Comparison of ENCODE assay signal across 8 cellular contexts in genomic region chr1:18948913-18949688, GRCh38. TPM values are rescaled to one million over a fixed set of nuclear protein-coding genes. Genes with fewer than 3 reads are reported as not detected.
DNase-seq lines count a peak whose midpoint lies in the region; ATAC-seq and TF ChIP-seq lines count a peak whose summit lies in the region.

No MANE protein-coding gene starts in this region.

- peak overlapping the region; percentile 93 to 98 (median 95) for H3K4me3 Mint-ChIP-seq in CD4-positive, CD25-positive, alpha-beta regulatory T cell
- H3K4me3 Mint-ChIP-seq in neural progenitor cell = no peak overlapping the region

- peaks cover 100% of the 10 kb centered on the region for H3K4me1 ChIP-seq in CD4-positive, CD25-positive, alpha-beta regulatory T cell (ENCODE audit: control insufficient read depth, insufficient read depth, low read length, poor library complexity, severe bottlenecking)
- peaks cover 28% of the 10 kb centered on the region for H3K4me1 ChIP-seq in neural progenitor cell

- no peaks in the 10 kb centered on the region for H3K9me3 ChIP-seq in CD4-positive, CD25-positive, alpha-beta regulatory T cell (ENCODE audit: control insufficient read depth in 2 of 2, low read length in 2 of 2)
- H3K9me3 ChIP-seq in neural progenitor cell (ENCODE audit: low read depth) = no peaks in the 10 kb centered on the region

- no peaks in the 10 kb centered on the region for H3K27me3 ChIP-seq in CD4-positive, CD25-positive, alpha-beta regulatory T cell (ENCODE audit: control insufficient read depth, insufficient read depth, low read length)
- peaks cover 14% of the 10 kb centered on the region for H3K27me3 ChIP-seq in neural progenitor cell

- peaks cover 16% of the 10 kb centered on the region for H3F3A ChIP-seq in neural progenitor cell (ENCODE audit: low read depth)

- no peak for DNase-seq in CD4-positive, CD25-positive, alpha-beta regulatory T cell
- peak; percentile 53 for DNase-seq in SW480 (ENCODE audit: low spot score)
- DNase-seq in fibroblast of gingiva (ENCODE audit: low read depth) = peak; percentile 67
- DNase-seq in neural progenitor cell (ENCODE audit: low spot score) = peak; percentile 37
- DNase-seq in RPMI8226 = no peak
- DNase-seq in activated gamma-delta T cell treated with Interleukin-2 at 50 U/mL for 16 hours = no peak

- no peak overlapping the region for H3K9ac ChIP-seq in neural progenitor cell

- peak overlapping the region; percentile 91 for H2AFZ ChIP-seq in neural progenitor cell (replicated peaks)

- H4K20me1 ChIP-seq in neural progenitor cell (ENCODE audit: low read depth) = no peaks in the 10 kb centered on the region

- peaks cover 3% of the 10 kb centered on the region for H3K36me3 ChIP-seq in CD4-positive, CD25-positive, alpha-beta regulatory T cell (ENCODE audit: control insufficient read depth, insufficient read depth, low read length)
- H3K36me3 ChIP-seq in neural progenitor cell = no peaks in the 10 kb centered on the region

- peak overlapping the region; percentile 92 for H3K4me3 ChIP-seq in CD4-positive, CD25-positive, alpha-beta regulatory T cell (ENCODE audit: low read depth, low read length)
- no peak overlapping the region for H3K4me3 ChIP-seq in neural progenitor cell

- no peak for TF ChIP-seq CTCF in neural progenitor cell (IDR thresholded peaks at IDR 0.05)

- no peaks in the 10 kb centered on the region for H3K9me3 Mint-ChIP-seq in CD4-positive, CD25-positive, alpha-beta regulatory T cell
- H3K9me3 Mint-ChIP-seq in neural progenitor cell = no peaks in the 10 kb centered on the region

- H3K27me3 Mint-ChIP-seq in CD4-positive, CD25-positive, alpha-beta regulatory T cell = peaks cover 9% of the 10 kb centered on the region
- peaks cover 3% of the 10 kb centered on the region for H3K27me3 Mint-ChIP-seq in neural progenitor cell (ENCODE audit: insufficient read depth, low read depth)

- peak overlapping the region; percentile 51 for H3K4me2 ChIP-seq in neural progenitor cell

- no peaks in the 10 kb centered on the region for H3K79me2 ChIP-seq in neural progenitor cell (ENCODE audit: low read depth)

- H3K27ac ChIP-seq in CD4-positive, CD25-positive, alpha-beta regulatory T cell (ENCODE audit: insufficient read depth, low read length, poor library complexity, severe bottlenecking) = peak overlapping the region; percentile 98
- no peak overlapping the region for H3K27ac ChIP-seq in neural progenitor cell

- peak overlapping the region; percentile 94 to 99 (median 97) for H3K27ac Mint-ChIP-seq in CD4-positive, CD25-positive, alpha-beta regulatory T cell
- H3K27ac Mint-ChIP-seq in neural progenitor cell = peak overlapping the region; percentile 75

- ATAC-seq in CD4-positive, CD25-positive, alpha-beta regulatory T cell (ENCODE audit: low read depth in 2 of 2) = no peak
- no peak for ATAC-seq in esophagus mucosa
- ATAC-seq in GM21619 (IDR thresholded peaks at IDR 0.05; ENCODE audit: unreplicated experiment) = no peak

- H3K4me1 Mint-ChIP-seq in CD4-positive, CD25-positive, alpha-beta regulatory T cell = peaks cover 27 to 99% (median 88%) of the 10 kb centered on the region in 4 donors
- peaks cover 63% of the 10 kb centered on the region for H3K4me1 Mint-ChIP-seq in neural progenitor cell

- no peaks in the 10 kb centered on the region for H3K36me3 Mint-ChIP-seq in CD4-positive, CD25-positive, alpha-beta regulatory T cell
- H3K36me3 Mint-ChIP-seq in neural progenitor cell = no peaks in the 10 kb centered on the region

RNA-seq across cellular contexts. Expression of gene IFFO2, which starts 7.4 kb away (rescaled TPM):
- 101 TPM for total RNA-seq in CD4-positive, CD25-positive, alpha-beta regulatory T cell
- 1 to 10 TPM; 1.4 to 4.7 (median 2.9) TPM for polyA plus RNA-seq in CD4-positive, CD25-positive, alpha-beta regulatory T cell
- 0.65 and 1.5 TPM in 2 replicates for total RNA-seq in neural progenitor cell (ENCODE audit: low replicate concordance)
- total RNA-seq in esophagus mucosa = 70.2 TPM

RNA-seq across cellular contexts. Expression of gene ALDH4A1, which starts 46.7 kb away (rescaled TPM):
- total RNA-seq in CD4-positive, CD25-positive, alpha-beta regulatory T cell = 1.4 TPM
- polyA plus RNA-seq in CD4-positive, CD25-positive, alpha-beta regulatory T cell = 1 to 10 TPM; 1.0 to 2.0 (median 1.5) TPM
- total RNA-seq in neural progenitor cell (ENCODE audit: low replicate concordance) (21.8 and 39.9 TPM in 2 replicates), esophagus mucosa (54.8 TPM)

Comparison
In these comparisons a context has a peak if more than half of its experiments do, and no peak if none do; other contexts are left out.
1. DNase-seq: peak in SW480 (single experiment), fibroblast of gingiva (single experiment) and neural progenitor cell (single experiment); none in CD4-positive, CD25-positive, alpha-beta regulatory T cell (0 of 3), RPMI8226 (single experiment) and activated gamma-delta T cell treated with Interleukin-2 at 50 U/mL for 16 hours (single experiment).
2. RNA of gene IFFO2, which starts 7.4 kb away (total RNA-seq): 101 TPM in CD4-positive, CD25-positive, alpha-beta regulatory T cell (single experiment) and 70.2 TPM in esophagus mucosa (single experiment); 0.65 to 1.5 TPM in neural progenitor cell; every median in the first group is over 10 times any median in the second.